Comparison of ENCODE assay signal across 9 cellular contexts in genomic region chr7:139753079-139753692, GRCh38. TPM values are rescaled to one million over a fixed set of nuclear protein-coding genes. Genes with fewer than 3 reads are reported as not detected.
DNase-seq lines count a peak whose midpoint lies in the region; ATAC-seq and TF ChIP-seq lines count a peak whose summit lies in the region.
"Had no signal": no experiment of that assay in that cellular context is flagged by ENCODE, and none has a peak within 500 bp of the region (broad histone marks: within the 10 kb centered on the region; RNA-seq: fewer than 3 reads in every experiment).

No MANE protein-coding gene starts in this region.

- H3K27ac ChIP-seq in HEK293 (ENCODE audit: extremely low read depth, low read depth, low read length), result no peak overlapping the region
- peak overlapping the region in 1 of 4 donors; percentile 46 for H3K27ac ChIP-seq in Peyer's patch
- H3K27ac ChIP-seq: thyroid gland had no signal

- no peak for TF ChIP-seq POLR2A in Peyer's patch (IDR thresholded peaks at IDR 0.05)

- CTCF ChIA-PET in HEK293 (lab: Yijun Ruan, JAX), result interaction anchor here (0.6 to 0.9 kb wide), 3 partner anchors 16 to 241 kb away, joined by 3 to 4 read pairs (median 3); no protein-coding TSS in a partner anchor

- DNase-seq in Peyer's patch (peak in 1 of 3 donors; percentile 55), left cardiac atrium (no peak), retinal pigment epithelial cell (ENCODE audit: low read depth) (no peak), pons (ENCODE audit: low spot score) (no peak)
- no peak for DNase-seq in effector CD4-positive, alpha-beta T cell
- no peak for DNase-seq in activated CD4-positive, alpha-beta T cell treated with anti-CD3 and anti-CD28 coated beads for 1 hour
- DNase-seq: thyroid gland had no signal

- H3K4me3 ChIP-seq in HEK293 (ENCODE audit: low read depth, low read length), result no peak overlapping the region
- H3K4me3 ChIP-seq in Peyer's patch, result no peak overlapping the region
- H3K4me3 ChIP-seq in retinal pigment epithelial cell (ENCODE audit: low read length), result no peak overlapping the region
- H3K4me3 ChIP-seq: thyroid gland had no signal

- peak; percentile 3 to 5 for ATAC-seq in left cardiac atrium
- ATAC-seq in HG02852 (IDR thresholded peaks at IDR 0.05; ENCODE audit: unreplicated experiment), result no peak

- H3K36me3 ChIP-seq in HEK293 (ENCODE audit: control insufficient read depth in 2 of 2, insufficient read depth in 1 of 2, low read length in 2 of 2) (no peaks in the 10 kb centered on the region), Peyer's patch (no peaks in the 10 kb centered on the region)
- H3K36me3 ChIP-seq: thyroid gland had no signal

- no peaks in the 10 kb centered on the region for H3K27me3 ChIP-seq in Peyer's patch
- H3K27me3 ChIP-seq: thyroid gland had no signal

- POLR2A ChIA-PET in HEK293 (lab: Yijun Ruan, JAX), result no interaction called here

- no peak for TF ChIP-seq CTCF in HEK293 (tag by site-specific recombination; IDR thresholded peaks at IDR 0.05)
- peak in 4 of 6 experiments; percentile 18 to 68 (median 57) for TF ChIP-seq CTCF in Peyer's patch (IDR thresholded peaks at IDR 0.05)
- peak; percentile 53 for TF ChIP-seq CTCF in retinal pigment epithelial cell (conservative IDR thresholded peaks at IDR 0.05; ENCODE audit: low read depth, low read length)

- intact Hi-C loops in left cardiac atrium (cut with DNase I), result no loop called here

- H3K9me3 ChIP-seq in HEK293 (ENCODE audit: control insufficient read depth, insufficient read depth, low read depth, low read length) (no peaks in the 10 kb centered on the region), Peyer's patch (no peaks in the 10 kb centered on the region)
- H3K9me3 ChIP-seq: thyroid gland had no signal

- H3K4me1 ChIP-seq in HEK293 (ENCODE audit: control insufficient read depth, insufficient read depth, low read length) (no peaks in the 10 kb centered on the region), Peyer's patch (peaks cover 0 to 23% (median 0%) of the 10 kb centered on the region in 4 donors)

TF ChIP-seq in HEK293, 187 proteins besides CTCF, POLR2A, EP300 and RAD21:
- TF ChIP-seq ZBTB17 (tag by site-specific recombination; IDR thresholded peaks at IDR 0.05) (peak; percentile 65), ZNF768 (tag by site-specific recombination; IDR thresholded peaks at IDR 0.05) (no peak), ZBTB20 (tag by site-specific recombination; IDR thresholded peaks at IDR 0.05) (peak; percentile 53; the same call in 1 of the 2 replicates), ZNF623 (tag by site-specific recombination; IDR thresholded peaks at IDR 0.05) (no peak)

RNA-seq across cellular contexts. Expression of gene HIPK2, which starts 24.6 kb away (rescaled TPM):
- total RNA-seq in Peyer's patch (10 to 100 TPM; 16.6 to 60.2 (median 35.1) TPM), left cardiac atrium (100 to 1,000 TPM; 123 to 139 TPM)
